1 cellular context compared by ENCODE assay signal in the genomic region with DNA sequence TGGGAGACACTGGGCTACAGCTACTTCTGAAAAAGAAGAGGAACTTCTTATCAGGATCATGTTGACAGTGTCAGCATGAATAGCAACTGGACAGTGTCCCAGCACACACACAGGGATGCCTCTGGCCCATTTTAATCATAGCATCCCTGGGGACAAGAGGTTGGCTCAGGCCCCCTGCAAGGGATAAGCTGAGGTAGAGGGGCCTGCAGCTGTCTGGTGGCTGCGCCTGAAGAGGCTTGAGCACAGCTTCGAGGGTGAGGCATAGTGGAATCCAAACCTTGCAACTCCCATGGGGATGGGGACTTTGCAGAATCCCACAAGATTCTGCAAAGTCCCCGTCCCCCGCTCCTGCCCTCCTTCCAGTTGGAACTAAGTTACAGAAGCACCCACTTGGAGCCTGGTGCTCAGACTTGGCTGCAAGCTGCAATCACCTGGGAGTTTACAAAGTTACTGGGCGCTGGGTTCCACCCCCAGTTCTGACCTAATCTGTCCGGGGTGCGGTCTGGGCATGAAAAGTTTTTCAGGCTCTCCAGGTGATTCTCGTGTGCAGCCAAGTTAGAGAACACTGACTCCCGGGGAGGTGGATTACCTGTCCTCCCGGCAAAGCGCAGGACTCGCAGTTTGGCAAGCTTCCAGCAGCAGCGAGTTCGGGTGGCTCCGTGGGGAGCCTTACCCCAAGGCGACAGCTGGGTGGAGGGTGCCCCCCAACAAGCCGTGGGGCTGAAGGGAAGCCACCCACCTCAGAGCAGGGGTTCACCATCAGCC.
TF ChIP-seq lines count a peak whose summit lies in the region.

No MANE protein-coding gene starts in this region.

TF ChIP-seq in SK-N-SH treated with all-trans-retinoic acid at 6 μM for 48 hours, 23 proteins besides CTCF, POLR2A, EP300 and RAD21 (continued from another document):
- TF ChIP-seq GLIS3 (CRISPR knock-in tag; IDR thresholded peaks at IDR 0.05), result no peak
- no peak for TF ChIP-seq BACH2 (CRISPR knock-in tag; IDR thresholded peaks at IDR 0.05; ENCODE audit: borderline replicate concordance)
- TF ChIP-seq ISL1 (CRISPR knock-in tag; IDR thresholded peaks at IDR 0.05), result no peak
- TF ChIP-seq, protein P1, sequence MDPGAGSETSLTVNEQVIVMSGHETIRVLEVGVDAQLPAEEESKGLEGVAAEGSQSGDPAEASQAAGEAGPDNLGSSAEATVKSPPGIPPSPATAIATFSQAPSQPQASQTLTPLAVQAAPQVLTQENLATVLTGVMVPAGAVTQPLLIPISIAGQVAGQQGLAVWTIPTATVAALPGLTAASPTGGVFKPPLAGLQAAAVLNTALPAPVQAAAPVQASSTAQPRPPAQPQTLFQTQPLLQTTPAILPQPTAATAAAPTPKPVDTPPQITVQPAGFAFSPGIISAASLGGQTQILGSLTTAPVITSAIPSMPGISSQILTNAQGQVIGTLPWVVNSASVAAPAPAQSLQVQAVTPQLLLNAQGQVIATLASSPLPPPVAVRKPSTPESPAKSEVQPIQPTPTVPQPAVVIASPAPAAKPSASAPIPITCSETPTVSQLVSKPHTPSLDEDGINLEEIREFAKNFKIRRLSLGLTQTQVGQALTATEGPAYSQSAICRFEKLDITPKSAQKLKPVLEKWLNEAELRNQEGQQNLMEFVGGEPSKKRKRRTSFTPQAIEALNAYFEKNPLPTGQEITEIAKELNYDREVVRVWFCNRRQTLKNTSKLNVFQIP (CRISPR knock-in tag; IDR thresholded peaks at IDR 0.05; ENCODE audit: borderline replicate concordance, low read depth), result no peak
- no peak for TF ChIP-seq TSHZ2 (CRISPR knock-in tag; IDR thresholded peaks at IDR 0.05)
- no peak for TF ChIP-seq ZFP3 (CRISPR knock-in tag; IDR thresholded peaks at IDR 0.05)
- TF ChIP-seq RARB (CRISPR knock-in tag; IDR thresholded peaks at IDR 0.05), result no peak
- no peak for TF ChIP-seq ZNF565 (CRISPR knock-in tag; conservative IDR thresholded peaks at IDR 0.05; ENCODE audit: low read depth)
- no peak for TF ChIP-seq ZNF70 (CRISPR knock-in tag; IDR thresholded peaks at IDR 0.05)
